ENCODE assay signal across 8 cellular contexts in genomic region chr5:177497297-177498012, GRCh38. TPM values are rescaled to one million over a fixed set of nuclear protein-coding genes. Genes with fewer than 3 reads are reported as not detected.
DNase-seq lines count a peak whose midpoint lies in the region; ATAC-seq and TF ChIP-seq lines count a peak whose summit lies in the region.

A gene with protein sequence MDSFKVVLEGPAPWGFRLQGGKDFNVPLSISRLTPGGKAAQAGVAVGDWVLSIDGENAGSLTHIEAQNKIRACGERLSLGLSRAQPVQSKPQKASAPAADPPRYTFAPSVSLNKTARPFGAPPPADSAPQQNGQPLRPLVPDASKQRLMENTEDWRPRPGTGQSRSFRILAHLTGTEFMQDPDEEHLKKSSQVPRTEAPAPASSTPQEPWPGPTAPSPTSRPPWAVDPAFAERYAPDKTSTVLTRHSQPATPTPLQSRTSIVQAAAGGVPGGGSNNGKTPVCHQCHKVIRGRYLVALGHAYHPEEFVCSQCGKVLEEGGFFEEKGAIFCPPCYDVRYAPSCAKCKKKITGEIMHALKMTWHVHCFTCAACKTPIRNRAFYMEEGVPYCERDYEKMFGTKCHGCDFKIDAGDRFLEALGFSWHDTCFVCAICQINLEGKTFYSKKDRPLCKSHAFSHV (minus strand): TSS chr5:177497604. CDS start chr5:177496512, 1,092 bp downstream.

- H3K9me3 Mint-ChIP-seq in WTC11 = no peaks in the 10 kb centered on the region

- TF ChIP-seq CTCF in WTC11 (IDR thresholded peaks at IDR 0.05) (no peak), cardiac fibroblast (IDR thresholded peaks at IDR 0.05; ENCODE audit: low read depth, low read length) (no peak)

- peaks cover 11% of the 10 kb centered on the region for H3K36me3 Mint-ChIP-seq in WTC11

- peaks cover 31% of the 10 kb centered on the region for H3K27me3 Mint-ChIP-seq in WTC11 (ENCODE audit: low read depth)

- ATAC-seq in GM18909 (IDR thresholded peaks at IDR 0.05; ENCODE audit: poor library complexity, unreplicated experiment) = peak; percentile 67
- ATAC-seq in HG03175 (IDR thresholded peaks at IDR 0.05; ENCODE audit: unreplicated experiment) = peak; percentile 72
- ATAC-seq in WTC11 = peak; percentile 71

- peak within 1 kb of the TSS; percentile 92; the same call in 1 of the 2 replicates for H3K27ac Mint-ChIP-seq in WTC11

- CTCF ChIA-PET in WTC11 (lab: Charles Lee) = interaction anchor here (0.7 to 11.2 kb wide), 15 partner anchors 9 to 190 kb away, joined by 3 to 230 read pairs (median 8); partner anchors contain the start of genes DBN1, DDX41 and DOK3

- POLR2A ChIA-PET in WTC11 (lab: Charles Lee) = interaction anchor here (0.6 to 3.9 kb wide), 15 partner anchors 9 to 195 kb away, joined by 3 to 53 read pairs (median 5); partner anchors contain the start of genes DBN1, DOK3, GRK6 and LMAN2

- H3K4me3 ChIP-seq in cardiac fibroblast (replicated peaks in 1 of 2; ENCODE audit: low read depth in 2 of 2, low read length in 2 of 2) = peak within 1 kb of the TSS; percentile 86 to 87

- H3K4me3 Mint-ChIP-seq in WTC11 = peak within 1 kb of the TSS; percentile 80

- DNase-seq in AG08395 (ENCODE audit: low spot score) (peak; percentile 98), NCI-H226 (peak; percentile 92), WTC11 (ENCODE audit: low spot score) (peak; percentile 97), cardiac fibroblast (ENCODE audit: low read depth in 2 of 2) (peak; percentile 98), inferior parietal cortex (ENCODE audit: extremely low spot score) (peak; percentile 81)
- DNase-seq in stimulated activated CD4-positive, alpha-beta T cell treated with anti-CD3 and anti-CD28 coated beads, Interleukin-12 subunit alpha, Interleukin-12 subunit beta, amount 100 ng/mL, for 24 hours (ENCODE audit: low read depth in 2 of 2) = peak; percentile 86 to 97

- H3K4me1 Mint-ChIP-seq in WTC11 = peaks cover 37% of the 10 kb centered on the region

TF ChIP-seq in WTC11, 78 proteins besides CTCF, POLR2A, EP300 and RAD21 (continues in another document):
- 0 out of 2 replicates have a peak, but pooled peaks have one; percentile 54 for TF ChIP-seq ZNF671 (CRISPR knock-in tag; IDR thresholded peaks at IDR 0.05)
- TF ChIP-seq ZNF396 (CRISPR knock-in tag; IDR thresholded peaks at IDR 0.05; ENCODE audit: borderline replicate concordance) = no peak
- TF ChIP-seq, protein P1, sequence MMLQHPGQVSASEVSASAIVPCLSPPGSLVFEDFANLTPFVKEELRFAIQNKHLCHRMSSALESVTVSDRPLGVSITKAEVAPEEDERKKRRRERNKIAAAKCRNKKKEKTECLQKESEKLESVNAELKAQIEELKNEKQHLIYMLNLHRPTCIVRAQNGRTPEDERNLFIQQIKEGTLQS (CRISPR knock-in tag; conservative IDR thresholded peaks at IDR 0.05) = no peak
- TF ChIP-seq ZNF317 (CRISPR knock-in tag; IDR thresholded peaks at IDR 0.05; ENCODE audit: borderline replicate concordance, low read depth) = no peak
- no peak for TF ChIP-seq MXD4 (CRISPR knock-in tag; IDR thresholded peaks at IDR 0.05; ENCODE audit: borderline replicate concordance)
- no peak for TF ChIP-seq MLX (CRISPR knock-in tag; IDR thresholded peaks at IDR 0.05)
- TF ChIP-seq, protein P2, sequence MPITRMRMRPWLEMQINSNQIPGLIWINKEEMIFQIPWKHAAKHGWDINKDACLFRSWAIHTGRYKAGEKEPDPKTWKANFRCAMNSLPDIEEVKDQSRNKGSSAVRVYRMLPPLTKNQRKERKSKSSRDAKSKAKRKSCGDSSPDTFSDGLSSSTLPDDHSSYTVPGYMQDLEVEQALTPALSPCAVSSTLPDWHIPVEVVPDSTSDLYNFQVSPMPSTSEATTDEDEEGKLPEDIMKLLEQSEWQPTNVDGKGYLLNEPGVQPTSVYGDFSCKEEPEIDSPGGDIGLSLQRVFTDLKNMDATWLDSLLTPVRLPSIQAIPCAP (CRISPR knock-in tag; IDR thresholded peaks at IDR 0.05) = no peak
- TF ChIP-seq ETV6 (CRISPR knock-in tag; IDR thresholded peaks at IDR 0.05) = no peak
- TF ChIP-seq, protein P3, sequence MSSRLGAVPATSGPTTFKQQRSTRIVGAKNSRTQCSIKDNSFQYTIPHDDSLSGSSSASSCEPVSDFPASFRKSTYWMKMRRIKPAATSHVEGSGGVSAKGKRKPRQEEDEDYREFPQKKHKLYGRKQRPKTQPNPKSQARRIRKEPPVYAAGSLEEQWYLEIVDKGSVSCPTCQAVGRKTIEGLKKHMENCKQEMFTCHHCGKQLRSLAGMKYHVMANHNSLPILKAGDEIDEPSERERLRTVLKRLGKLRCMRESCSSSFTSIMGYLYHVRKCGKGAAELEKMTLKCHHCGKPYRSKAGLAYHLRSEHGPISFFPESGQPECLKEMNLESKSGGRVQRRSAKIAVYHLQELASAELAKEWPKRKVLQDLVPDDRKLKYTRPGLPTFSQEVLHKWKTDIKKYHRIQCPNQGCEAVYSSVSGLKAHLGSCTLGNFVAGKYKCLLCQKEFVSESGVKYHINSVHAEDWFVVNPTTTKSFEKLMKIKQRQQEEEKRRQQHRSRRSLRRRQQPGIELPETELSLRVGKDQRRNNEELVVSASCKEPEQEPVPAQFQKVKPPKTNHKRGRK (CRISPR knock-in tag; IDR thresholded peaks at IDR 0.05; ENCODE audit: borderline replicate concordance) = no peak
- TF ChIP-seq ZNF423 (CRISPR knock-in tag; IDR thresholded peaks at IDR 0.05) = peak; percentile 52; the same call in 1 of the 2 replicates
- TF ChIP-seq CBFB (CRISPR knock-in tag; IDR thresholded peaks at IDR 0.05; ENCODE audit: low read depth) = no peak
- TF ChIP-seq, protein P4, sequence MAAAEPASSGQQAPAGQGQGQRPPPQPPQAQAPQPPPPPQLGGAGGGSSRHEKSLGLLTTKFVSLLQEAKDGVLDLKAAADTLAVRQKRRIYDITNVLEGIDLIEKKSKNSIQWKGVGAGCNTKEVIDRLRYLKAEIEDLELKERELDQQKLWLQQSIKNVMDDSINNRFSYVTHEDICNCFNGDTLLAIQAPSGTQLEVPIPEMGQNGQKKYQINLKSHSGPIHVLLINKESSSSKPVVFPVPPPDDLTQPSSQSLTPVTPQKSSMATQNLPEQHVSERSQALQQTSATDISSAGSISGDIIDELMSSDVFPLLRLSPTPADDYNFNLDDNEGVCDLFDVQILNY (CRISPR knock-in tag; IDR thresholded peaks at IDR 0.05) = no peak
- TF ChIP-seq SMAD3 (CRISPR knock-in tag; IDR thresholded peaks at IDR 0.05; ENCODE audit: borderline replicate concordance) = no peak; the same call in 1 of the 2 replicates
- TF ChIP-seq SP1 (CRISPR knock-in tag; conservative IDR thresholded peaks at IDR 0.05) = peak; percentile 92
- TF ChIP-seq HMGA2 (CRISPR knock-in tag; IDR thresholded peaks at IDR 0.05) = no peak
- TF ChIP-seq ATF6 (CRISPR knock-in tag; IDR thresholded peaks at IDR 0.05) = no peak
- TF ChIP-seq E2F1 (CRISPR knock-in tag; IDR thresholded peaks at IDR 0.05) = no peak
- no peak for TF ChIP-seq JAZF1 (CRISPR knock-in tag; IDR thresholded peaks at IDR 0.05)
- TF ChIP-seq PRRX2 (CRISPR knock-in tag; IDR thresholded peaks at IDR 0.05) = no peak
- no peak for TF ChIP-seq SMAD4 (CRISPR knock-in tag; IDR thresholded peaks at IDR 0.05)
- TF ChIP-seq, protein P5, sequence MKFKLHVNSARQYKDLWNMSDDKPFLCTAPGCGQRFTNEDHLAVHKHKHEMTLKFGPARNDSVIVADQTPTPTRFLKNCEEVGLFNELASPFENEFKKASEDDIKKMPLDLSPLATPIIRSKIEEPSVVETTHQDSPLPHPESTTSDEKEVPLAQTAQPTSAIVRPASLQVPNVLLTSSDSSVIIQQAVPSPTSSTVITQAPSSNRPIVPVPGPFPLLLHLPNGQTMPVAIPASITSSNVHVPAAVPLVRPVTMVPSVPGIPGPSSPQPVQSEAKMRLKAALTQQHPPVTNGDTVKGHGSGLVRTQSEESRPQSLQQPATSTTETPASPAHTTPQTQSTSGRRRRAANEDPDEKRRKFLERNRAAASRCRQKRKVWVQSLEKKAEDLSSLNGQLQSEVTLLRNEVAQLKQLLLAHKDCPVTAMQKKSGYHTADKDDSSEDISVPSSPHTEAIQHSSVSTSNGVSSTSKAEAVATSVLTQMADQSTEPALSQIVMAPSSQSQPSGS (CRISPR knock-in tag; IDR thresholded peaks at IDR 0.05; ENCODE audit: borderline replicate concordance, low read depth) = no peak
- TF ChIP-seq FOXK1 (CRISPR knock-in tag; IDR thresholded peaks at IDR 0.05) = peak; percentile 4; the same call in 1 of the 2 replicates
- peak; percentile 67; the same call in 1 of the 2 replicates for TF ChIP-seq NFATC4 (CRISPR knock-in tag; IDR thresholded peaks at IDR 0.05)

RNA-seq across cellular contexts. Expression of the gene that starts here (rescaled TPM):
- total RNA-seq in WTC11 (2021) = 124 to 142 TPM (median 139 TPM) in 3 replicates

Comparison
In these comparisons a context has a peak if more than half of its experiments do, and no peak if none do; other contexts are left out.
1. Peak in every context shown above with its lines: DNase-seq, ATAC-seq and H3K4me3 ChIP-seq.